ENCODE assay signal across 1 cellular context in genomic region chrX:54492340-54492739, GRCh38.
TF ChIP-seq lines count a peak whose summit lies in the region.

No MANE protein-coding gene starts in this region.

TF ChIP-seq in IMR-90, 13 proteins besides CTCF, POLR2A, EP300 and RAD21 (continued from another document):
- TF ChIP-seq CEBPB (IDR thresholded peaks at IDR 0.05; ENCODE audit: low read depth, low read length) (no peak), RCOR1 (IDR thresholded peaks at IDR 0.05; ENCODE audit: insufficient replicate concordance, low read length) (no peak)
